Comparison of ENCODE assay signal across 8 cellular contexts in genomic region chr3:9933561-9934234, GRCh38. TPM values are rescaled to one million over a fixed set of nuclear protein-coding genes. Genes with fewer than 3 reads are reported as not detected.
DNase-seq lines count a peak whose midpoint lies in the region; ATAC-seq and TF ChIP-seq lines count a peak whose summit lies in the region.

TSS of gene CRELD1 (plus strand) at chr3:9933834. CDS start at chr3:9934439, 605 bp downstream.

- H3K4me3 ChIP-seq in AG10803 (ENCODE audit: low read length) = peak within 1 kb of the TSS; percentile 82

- H3K4me1 Mint-ChIP-seq in chondrocyte (ENCODE audit: low read depth) = peaks cover 24% of the 10 kb centered on the region

- no peak for TF ChIP-seq CTCF in AG10803 (conservative IDR thresholded peaks at IDR 0.05; ENCODE audit: low read length)
- TF ChIP-seq CTCF in chondrocyte (IDR thresholded peaks at IDR 0.05) = no peak

- H3K27ac Mint-ChIP-seq in chondrocyte (ENCODE audit: unreplicated experiment) = peak within 1 kb of the TSS; percentile 88

- H3K36me3 Mint-ChIP-seq in chondrocyte (ENCODE audit: low read depth) = peaks cover 9% of the 10 kb centered on the region

- ATAC-seq in GM19025 (IDR thresholded peaks at IDR 0.05; ENCODE audit: low read depth, unreplicated experiment) = peak; percentile 90
- ATAC-seq in HG03280 (IDR thresholded peaks at IDR 0.05; ENCODE audit: unreplicated experiment) = peak; percentile 89

- no peaks in the 10 kb centered on the region for H3K27me3 Mint-ChIP-seq in chondrocyte (ENCODE audit: low read depth)

- DNase-seq in AG10803 (ENCODE audit: low read depth) = peak; percentile 79
- peak; percentile 61 for DNase-seq in NCI-H510A (lab: John Stamatoyannopoulos, UW)
- peak; percentile 94 to 96 for DNase-seq in activated CD4-positive, alpha-beta T cell treated with anti-CD3 and anti-CD28 coated beads for 24 hours (ENCODE audit: low read depth in 2 of 2)
- DNase-seq in chondrocyte (ENCODE audit: low spot score) = peak; percentile 97
- DNase-seq in kidney glomerular epithelial cell (lab: John Stamatoyannopoulos, UW) = peak; percentile 88
- peak; percentile 93 to 96 for DNase-seq in stimulated activated CD4-positive, alpha-beta T cell treated with anti-CD3 and anti-CD28 coated beads, Interleukin-15, amount 100 ng/mL, for 48 hours (ENCODE audit: low read depth in 2 of 2)

- peak within 1 kb of the TSS; percentile 80 for H3K4me3 Mint-ChIP-seq in chondrocyte (ENCODE audit: unreplicated experiment)

- no peaks in the 10 kb centered on the region for H3K9me3 Mint-ChIP-seq in chondrocyte (ENCODE audit: low read depth)

RNA-seq across cellular contexts. Expression of gene CRELD1, which starts in this region (rescaled TPM):
- 26.5 to 29.9 TPM (median 28.2 TPM) in 3 replicates for total RNA-seq in chondrocyte

Comparison
In these comparisons a context has a peak if more than half of its experiments do, and no peak if none do; other contexts are left out.
1. Peak in every context shown above with its lines: DNase-seq, ATAC-seq and H3K4me3 ChIP-seq.